Comparison of ENCODE assay signal across 10 cellular contexts in genomic region chr6:48087448-48087847, GRCh38. TPM values are rescaled to one million over a fixed set of nuclear protein-coding genes. Genes with fewer than 3 reads are reported as not detected.
DNase-seq lines count a peak whose midpoint lies in the region; ATAC-seq, FAIRE-seq and TF ChIP-seq lines count a peak whose summit lies in the region.
"Had no signal": no experiment of that assay in that cellular context is flagged by ENCODE, and none has a peak within 500 bp of the region (broad histone marks: within the 10 kb centered on the region; RNA-seq: fewer than 3 reads in every experiment).

No MANE protein-coding gene starts in this region.

- H3K27ac Mint-ChIP-seq in activated naive CD8-positive, alpha-beta T cell treated with anti-CD3 and anti-CD28 coated beads for 36 hours, result no peak overlapping the region
- H3K27ac Mint-ChIP-seq in Caco-2 (ENCODE audit: unreplicated experiment) (no peak overlapping the region), nephron progenitor cell (no peak overlapping the region)

- no peak overlapping the region for H2AFZ ChIP-seq in HepG2 (ENCODE audit: low read length)

- H3K4me3 ChIP-seq in adrenal gland (no peak overlapping the region), HepG2 (replicated peaks in 1 of 3; ENCODE audit: insufficient read depth in 1 of 3, low read depth in 2 of 3, low read length in 3 of 3) (no peak overlapping the region), Caco-2 (ENCODE audit: low read depth, low read length) (no peak overlapping the region)
- H3K4me3 ChIP-seq: K562, tibial artery had no signal

- ATAC-seq in HepG2, result no peak; the same call in 2 of the 3 replicates
- ATAC-seq: K562 had no signal

- H3K79me2 ChIP-seq in HepG2 (ENCODE audit: insufficient read depth, low read length), result peaks cover 87% of the 10 kb centered on the region

- TF ChIP-seq POLR2A in adrenal gland (IDR thresholded peaks at IDR 0.05) (no peak), HepG2 (IDR thresholded peaks at IDR 0.05; ENCODE audit: insufficient read depth in 1 of 2, low read depth in 2 of 2, low read length in 2 of 2) (no peak)

- POLR2A ChIA-PET in GM10248 (lab: Yijun Ruan, JAX), result no interaction called here
- POLR2A ChIA-PET in HepG2 (lab: Yijun Ruan, JAX), result no interaction called here
- POLR2A ChIA-PET in Caco-2 (lab: Charles Lee), result no interaction called here

- no peaks in the 10 kb centered on the region for H3K9me3 Mint-ChIP-seq in activated naive CD8-positive, alpha-beta T cell treated with anti-CD3 and anti-CD28 coated beads for 36 hours
- H3K9me3 Mint-ChIP-seq in Caco-2 (ENCODE audit: unreplicated experiment), result no peaks in the 10 kb centered on the region
- no peaks in the 10 kb centered on the region for H3K9me3 Mint-ChIP-seq in nephron progenitor cell

- DNase-seq in GM10248 (ENCODE audit: extremely low spot score), result no peak
- DNase-seq in M059J (ENCODE audit: low read depth), result peak; percentile 63
- DNase-seq in adrenal gland, result no peak
- no peak for DNase-seq in HepG2 (ENCODE audit: low spot score)
- no peak for DNase-seq in activated naive CD8-positive, alpha-beta T cell treated with anti-CD3 and anti-CD28 coated beads for 36 hours
- DNase-seq in activated gamma-delta T cell (lab: John Stamatoyannopoulos, UW), result no peak
- DNase-seq in Caco-2, result no peak
- DNase-seq in nephron progenitor cell, result no peak
- DNase-seq: tibial artery had no signal

- H3K4me1 ChIP-seq in adrenal gland (replicated peaks in 1 of 2) (no peaks in the 10 kb centered on the region), HepG2 (ENCODE audit: insufficient read depth, low read length) (no peaks in the 10 kb centered on the region), Caco-2 (no peaks in the 10 kb centered on the region)
- H3K4me1 ChIP-seq: tibial artery had no signal

- WGBS in adrenal gland, 4 donors, result 3 to 11% (median 5%) methylated on average over 1 of the region's 1 CpG
- 95% methylated on average over 1 of the region's 1 CpG for WGBS in HepG2 (ENCODE audit: low lambda C conversion rate)

- no peak overlapping the region for H3K4me3 Mint-ChIP-seq in activated naive CD8-positive, alpha-beta T cell treated with anti-CD3 and anti-CD28 coated beads for 36 hours
- H3K4me3 Mint-ChIP-seq in Caco-2 (ENCODE audit: unreplicated experiment), result no peak overlapping the region
- H3K4me3 Mint-ChIP-seq in nephron progenitor cell, result no peak overlapping the region

- peak; percentile 9 for TF ChIP-seq CTCF in GM10248 (IDR thresholded peaks at IDR 0.05; ENCODE audit: control extremely low read depth, extremely low read depth, low read depth, missing control alignments)
- TF ChIP-seq CTCF in adrenal gland (IDR thresholded peaks at IDR 0.05), result peak in 5 of 6 experiments; percentile 10 to 49 (median 25)
- no peak for TF ChIP-seq CTCF in HepG2 (CRISPR knock-in tag; IDR thresholded peaks at IDR 0.05)
- TF ChIP-seq CTCF in Caco-2 (IDR thresholded peaks at IDR 0.05; ENCODE audit: insufficient read depth in 1 of 2, low read depth in 1 of 2, low read length in 1 of 2, severe bottlenecking in 1 of 2, unreplicated experiment in 1 of 2), result no peak
- TF ChIP-seq CTCF in nephron progenitor cell (IDR thresholded peaks at IDR 0.05), result no peak

- BruUV-seq in HepG2 (replicated peaks; lab: Mats Ljungman, UMichigan) (no TSS peak), Caco-2 (replicated peaks; lab: Mats Ljungman, UMichigan) (no TSS peak)

- no peak overlapping the region for H3K4me2 ChIP-seq in HepG2 (ENCODE audit: low read depth, low read length)

- H3K4me1 Mint-ChIP-seq in activated naive CD8-positive, alpha-beta T cell treated with anti-CD3 and anti-CD28 coated beads for 36 hours, result no peaks in the 10 kb centered on the region
- H3K4me1 Mint-ChIP-seq in Caco-2 (ENCODE audit: low read depth, unreplicated experiment), result no peaks in the 10 kb centered on the region
- no peaks in the 10 kb centered on the region for H3K4me1 Mint-ChIP-seq in nephron progenitor cell

- H3K9me3 ChIP-seq in adrenal gland (replicated peaks in 1 of 3) (no peaks in the 10 kb centered on the region), HepG2 (ENCODE audit: low read length) (no peaks in the 10 kb centered on the region), Caco-2 (no peaks in the 10 kb centered on the region)
- H3K9me3 ChIP-seq: tibial artery had no signal

- peaks cover 3% of the 10 kb centered on the region for H3K27me3 ChIP-seq in adrenal gland
- no peaks in the 10 kb centered on the region for H3K27me3 ChIP-seq in HepG2 (ENCODE audit: control insufficient read depth in 1 of 2, insufficient read depth in 2 of 2, low read length in 2 of 2)
- H3K27me3 ChIP-seq in Caco-2 (replicated peaks; ENCODE audit: control insufficient read depth, insufficient read depth, low read length), result no peaks in the 10 kb centered on the region
- H3K27me3 ChIP-seq: tibial artery had no signal

- H3K27me3 Mint-ChIP-seq in activated naive CD8-positive, alpha-beta T cell treated with anti-CD3 and anti-CD28 coated beads for 36 hours, result no peaks in the 10 kb centered on the region
- H3K27me3 Mint-ChIP-seq in Caco-2 (ENCODE audit: insufficient read depth, unreplicated experiment), result peaks cover 2% of the 10 kb centered on the region
- no peaks in the 10 kb centered on the region for H3K27me3 Mint-ChIP-seq in nephron progenitor cell (ENCODE audit: low read depth, poor library complexity)

- intact Hi-C loops in adrenal gland (cut with DNase I), result no loop called here
- intact Hi-C loops in HepG2 (cut with micrococcal nuclease; ENCODE audit: unreplicated experiment), result loop anchor here (5.0 to 10.0 kb wide), 2 partner anchors 255 to 387 kb away; no protein-coding TSS in a partner anchor
- intact Hi-C loops in Caco-2 (cut with micrococcal nuclease; ENCODE audit: unreplicated experiment), result loop anchor here (1.0 to 5.0 kb wide), 3 partner anchors 390 to 1335 kb away; no protein-coding TSS in a partner anchor

- H3K27ac ChIP-seq in adrenal gland (no peak overlapping the region), HepG2 (ENCODE audit: extremely low read length, insufficient read depth, low read length) (no peak overlapping the region)
- H3K27ac ChIP-seq: tibial artery had no signal

- FAIRE-seq in HepG2 (lab: Jason Lieb, UNC), result no peak
- FAIRE-seq: K562 had no signal

- no peaks in the 10 kb centered on the region for H3K36me3 Mint-ChIP-seq in activated naive CD8-positive, alpha-beta T cell treated with anti-CD3 and anti-CD28 coated beads for 36 hours
- H3K36me3 Mint-ChIP-seq in Caco-2 (ENCODE audit: insufficient read depth, unreplicated experiment) (no peaks in the 10 kb centered on the region), nephron progenitor cell (ENCODE audit: low read depth) (no peaks in the 10 kb centered on the region)

- TF ChIP-seq RAD21 in HepG2 (CRISPR knock-in tag; IDR thresholded peaks at IDR 0.05), result no peak

- in situ Hi-C loops in HepG2 (cut with HindIII; ENCODE audit: extremely low pct_ligation_motif_present, low pct_unique_long_range_greater_than_20kb), result no loop called here

- CTCF ChIA-PET in GM10248 (lab: Yijun Ruan, JAX) (interaction anchor here (1.1 kb wide), 1 partner anchor 1324 kb away, joined by 4 read pairs; no protein-coding TSS in a partner anchor), HepG2 (lab: Yijun Ruan, JAX; ENCODE audit: low intra/inter-chr PET ratio, low total read pairs) (no interaction called here), Caco-2 (lab: Charles Lee) (interaction anchor here (1.6 kb wide), 1 partner anchor 389 kb away, joined by 6 read pairs; no protein-coding TSS in a partner anchor)

- no peak overlapping the region for H3K9ac ChIP-seq in HepG2 (ENCODE audit: insufficient read depth, low read depth, low read length)

- no peak for TF ChIP-seq EP300 in HepG2 (IDR thresholded peaks at IDR 0.05; ENCODE audit: low read depth in 2 of 2, low read length in 2 of 2)
- no peak for TF ChIP-seq EP300 in HepG2 (CRISPR knock-in tag; IDR thresholded peaks at IDR 0.05; ENCODE audit: borderline replicate concordance)

- H3K36me3 ChIP-seq in adrenal gland (replicated peaks in 1 of 2), result no peaks in the 10 kb centered on the region
- peaks cover 1 to 10% of the 10 kb centered on the region in 2 experiments; a peak in 3 of 5 replicates for H3K36me3 ChIP-seq in HepG2 (replicated peaks in 1 of 2; ENCODE audit: control insufficient read depth in 1 of 2, insufficient read depth in 2 of 2, low read length in 2 of 2)
- H3K36me3 ChIP-seq in Caco-2 (ENCODE audit: control insufficient read depth, insufficient read depth, low read length), result no peaks in the 10 kb centered on the region
- H3K36me3 ChIP-seq: tibial artery had no signal

- peaks cover 39% of the 10 kb centered on the region for H4K20me1 ChIP-seq in HepG2 (ENCODE audit: insufficient read depth, low read length)

TF ChIP-seq in HepG2, 621 proteins besides CTCF, POLR2A, EP300 and RAD21:
- TF ChIP-seq ZBTB21 (CRISPR knock-in tag; IDR thresholded peaks at IDR 0.05), result no peak
- TF ChIP-seq STAG1 (CRISPR knock-in tag; IDR thresholded peaks at IDR 0.05), result peak; percentile 46

RNA-seq across cellular contexts. Expression of gene PTCHD4, which starts 23.5 kb away (rescaled TPM):
- 0.15 and 1.3 TPM in 2 replicates for total RNA-seq in M059J (2014; rRNA removed; shearing (Covaris generic))
- total RNA-seq in adrenal gland, result 1 to 10 TPM in 1 of 8 donors, under 1 TPM in 7; 0.18 to 1.7 (median 0.35) TPM
- under 1 TPM; 0.07 to 0.09 (median 0.08) TPM for polyA plus RNA-seq in adrenal gland
- 32.9 and 35.7 TPM in 2 replicates for total RNA-seq in HepG2 (2016; rRNA removed; fragmentation: Illumina TruSeq; extraction: Trizol)
- 18.0 and 20.6 TPM in 2 replicates for total RNA-seq in HepG2 (2016; cell fraction: cytosol; rRNA removed; fragmentation: Illumina TruSeq; extraction: Trizol; ENCODE audit: low read depth)
- 30.6 and 34.3 TPM in 2 replicates for total RNA-seq in HepG2 (2016; cell fraction: insoluble cytoplasmic fraction; rRNA removed; fragmentation: Illumina TruSeq; extraction: Trizol)
- 26.1 and 27.2 TPM in 2 replicates for total RNA-seq in HepG2 (2016; cell fraction: membrane; rRNA removed; fragmentation: Illumina TruSeq; extraction: Trizol)
- total RNA-seq in HepG2 (2016; cell fraction: nucleus; rRNA removed; fragmentation: Illumina TruSeq; extraction: Trizol), result 48.1 and 50.6 TPM in 2 replicates
- 21.9 and 28.4 TPM in 2 replicates for polyA plus RNA-seq in HepG2 (2011; rRNA removed)
- polyA plus RNA-seq in HepG2 (2011; cell fraction: cytosol; rRNA removed), result 16.5 and 20.5 TPM in 2 replicates
- 18.5 and 20.8 TPM in 2 replicates for polyA plus RNA-seq in HepG2 (2011; cell fraction: nucleus; rRNA removed)
- polyA plus RNA-seq in HepG2 (2012), result 15.1 and 20.3 TPM in 2 replicates
- 3.9 and 4.7 TPM in 2 replicates for polyA plus RNA-seq in HepG2 (2016; cell fraction: cytosol; fragmentation: Illumina TruSeq; extraction: Trizol; ENCODE audit: low read depth)
- 28.4 and 29.3 TPM in 2 replicates for polyA plus RNA-seq in HepG2 (2016; cell fraction: insoluble cytoplasmic fraction; fragmentation: Illumina TruSeq; extraction: Trizol; ENCODE audit: low read depth)
- polyA plus RNA-seq in HepG2 (2016; cell fraction: membrane; fragmentation: Illumina TruSeq; extraction: Trizol; ENCODE audit: low read depth), result 12.5 and 12.7 TPM in 2 replicates
- polyA plus RNA-seq in HepG2 (2016; cell fraction: nucleus; fragmentation: Illumina TruSeq; extraction: Trizol; ENCODE audit: insufficient read depth, low read depth), result 20.7 and 24.1 TPM in 2 replicates
- 0.07 and 80.1 TPM in 2 replicates for polyA minus RNA-seq in HepG2 (2011; rRNA and poly(A)+ RNA removed; ENCODE audit: low replicate concordance)
- polyA minus RNA-seq in HepG2 (2011; cell fraction: cytosol; rRNA and poly(A)+ RNA removed), result 19.2 and 19.8 TPM in 2 replicates
- polyA minus RNA-seq in HepG2 (2011; cell fraction: nucleus; rRNA and poly(A)+ RNA removed), result 148 and 164 TPM in 2 replicates
- not detected for total RNA-seq in activated naive CD8-positive, alpha-beta T cell treated with anti-CD3 and anti-CD28 coated beads for 36 hours
- total RNA-seq in Caco-2 (2022), result not detected in 2 replicates
- total RNA-seq: K562 had no signal
- polyA plus RNA-seq: K562 had no signal

Comparison
In these comparisons a context has a peak if more than half of its experiments do, and no peak if none do; other contexts are left out.
1. CTCF ChIP-seq: peak in GM10248 (single experiment) and adrenal gland (5 of 6); none in HepG2 (single experiment), Caco-2 (0 of 2) and nephron progenitor cell (single experiment).
2. intact Hi-C loops: an anchor here in HepG2 (5.0 to 10.0 kb wide) and Caco-2 (1.0 to 5.0 kb wide); none called in adrenal gland.